34 cellular contexts compared by ENCODE assay signal in the genomic region with DNA sequence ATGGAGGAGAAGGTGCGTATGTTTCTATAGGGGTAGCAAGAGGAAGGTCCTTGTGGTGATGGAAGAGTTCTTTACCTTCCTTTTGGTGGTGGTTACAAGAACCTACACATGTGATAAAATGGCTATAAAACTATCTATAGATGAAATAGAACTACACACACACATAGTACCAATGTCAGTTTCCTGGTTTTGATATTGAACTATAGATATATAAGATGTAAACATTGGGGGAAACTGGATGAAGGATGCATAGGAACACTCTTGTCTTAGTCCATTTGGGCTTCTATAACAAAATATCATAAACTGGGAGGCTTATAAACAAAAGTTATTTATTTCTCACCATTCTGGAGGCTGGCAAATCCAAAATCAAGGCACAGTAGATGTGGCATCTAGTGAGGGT.
"Had no signal": no experiment of that assay in that cellular context is flagged by ENCODE, and none has a peak within 500 bp of the region (broad histone marks: within the 10 kb centered on the region; RNA-seq: fewer than 3 reads in every experiment).

No MANE protein-coding gene starts in this region.

- H3K36me3 ChIP-seq: MG63 had no signal

- DNase-seq: Karpas-422, Kasumi-1, MG63, MM.1S, MV-4-11, NCI-H1048, NCI-H1092, NCI-H1092 treated with DMSO at 0.1 percent for 48 hours, NCI-H1105, NCI-H1105 treated with DMSO at 0.1 percent for 48 hours, NCI-H1417, NCI-H1417 treated with DMSO at 0.1 percent for 48 hours, NCI-H1436, NCI-H1436 treated with DMSO at 0.1 percent for 48 hours, NCI-H146, NCI-H1694, NCI-H1694 treated with DMSO at 0.1 percent for 48 hours, NCI-H187, NCI-H187 treated with DMSO at 0.1 percent for 48 hours, NCI-H1930, NCI-H2029, NCI-H2029 treated with DMSO at 0.1 percent for 48 hours, NCI-H2081, NCI-H2081 treated with DMSO at 0.1 percent for 48 hours, NCI-H2107, NCI-H2171, NCI-H2171 treated with DMSO at 0.1 percent for 48 hours, NCI-H2227 treated with DMSO at 0.1 percent for 48 hours, NCI-H226, NCI-H345, NCI-H446, NCI-H446 treated with DMSO at 0.1 percent for 48 hours, NCI-H510A had no signal

- H3K27ac ChIP-seq: KMS-11 had no signal

- H3K4me3 ChIP-seq: MG63 had no signal

- H3K9me3 ChIP-seq: MG63 had no signal
